17 cellular contexts compared by ENCODE assay signal in genomic region chr7:39825391-39825790, GRCh38.
DNase-seq lines count a peak whose midpoint lies in the region; ATAC-seq lines count a peak whose summit lies in the region.
"Had no signal": no experiment of that assay in that cellular context is flagged by ENCODE, and none has a peak within 500 bp of the region (broad histone marks: within the 10 kb centered on the region; RNA-seq: fewer than 3 reads in every experiment).

No MANE protein-coding gene starts in this region.

- H3K27ac ChIP-seq in BLaER1 = no peak overlapping the region
- H3K27ac ChIP-seq: SK-N-MC had no signal

- no peak overlapping the region for H3K4me3 ChIP-seq in BLaER1
- no peak overlapping the region for H3K4me3 ChIP-seq in adipocyte (ENCODE audit: low read length)
- H3K4me3 ChIP-seq: GM12878, SK-N-MC had no signal

- H3K27me3 ChIP-seq in BLaER1 (no peaks in the 10 kb centered on the region), adipocyte (replicated peaks; ENCODE audit: control insufficient read depth, insufficient read depth, low read length) (peaks cover 5% of the 10 kb centered on the region)

- H3K9me3 ChIP-seq in BLaER1 (no peaks in the 10 kb centered on the region), adipocyte (ENCODE audit: control insufficient read depth, low read length) (no peaks in the 10 kb centered on the region)

- H3K36me3 ChIP-seq in BLaER1 (no peaks in the 10 kb centered on the region), adipocyte (ENCODE audit: control insufficient read depth, insufficient read depth, low read length, severe bottlenecking) (no peaks in the 10 kb centered on the region)

- H4K20me1 ChIP-seq in BLaER1 = no peaks in the 10 kb centered on the region

- H3K9ac ChIP-seq in BLaER1 = no peak overlapping the region
- no peak overlapping the region for H3K9ac ChIP-seq in adipocyte (ENCODE audit: low read length)

- peak overlapping the region; percentile 31; the same call in 1 of the 2 replicates for H3K4me2 ChIP-seq in BLaER1

- ATAC-seq in GM21737 (IDR thresholded peaks at IDR 0.05; ENCODE audit: unreplicated experiment) = no peak
- ATAC-seq in GM19023 (IDR thresholded peaks at IDR 0.05; ENCODE audit: unreplicated experiment) = no peak
- ATAC-seq: GM12878 had no signal

- DNase-seq in KG1 (lab: John Stamatoyannopoulos, UW) (peak; percentile 3), adipocyte (ENCODE audit: low read depth) (peak; percentile 15), foreskin melanocyte (peak; percentile 48)
- no peak for DNase-seq in NK-92 treated with Interleukin-12 subunit alpha and Interleukin-12 subunit beta, amount 100 ng/mL, for 24 hours (lab: John Stamatoyannopoulos, UW)
- DNase-seq: CD4-positive, alpha-beta memory T cell; NCI-H1092; NCI-H1436 treated with DMSO at 0.1 percent for 48 hours; NCI-H2029 treated with DMSO at 0.1 percent for 48 hours; NCI-H2171 treated with DMSO at 0.1 percent for 48 hours; NCI-H446; NCI-H526 treated with DMSO at 0.1 percent for 48 hours; Right ventricle myocardium superior had no signal

- H3K4me1 ChIP-seq in BLaER1 (peaks cover 8% of the 10 kb centered on the region; the same call in 1 of the 2 replicates), adipocyte (ENCODE audit: control insufficient read depth, insufficient read depth, low read length) (no peaks in the 10 kb centered on the region)
